ENCODE assay signal across 1 cellular context in the genomic region with DNA sequence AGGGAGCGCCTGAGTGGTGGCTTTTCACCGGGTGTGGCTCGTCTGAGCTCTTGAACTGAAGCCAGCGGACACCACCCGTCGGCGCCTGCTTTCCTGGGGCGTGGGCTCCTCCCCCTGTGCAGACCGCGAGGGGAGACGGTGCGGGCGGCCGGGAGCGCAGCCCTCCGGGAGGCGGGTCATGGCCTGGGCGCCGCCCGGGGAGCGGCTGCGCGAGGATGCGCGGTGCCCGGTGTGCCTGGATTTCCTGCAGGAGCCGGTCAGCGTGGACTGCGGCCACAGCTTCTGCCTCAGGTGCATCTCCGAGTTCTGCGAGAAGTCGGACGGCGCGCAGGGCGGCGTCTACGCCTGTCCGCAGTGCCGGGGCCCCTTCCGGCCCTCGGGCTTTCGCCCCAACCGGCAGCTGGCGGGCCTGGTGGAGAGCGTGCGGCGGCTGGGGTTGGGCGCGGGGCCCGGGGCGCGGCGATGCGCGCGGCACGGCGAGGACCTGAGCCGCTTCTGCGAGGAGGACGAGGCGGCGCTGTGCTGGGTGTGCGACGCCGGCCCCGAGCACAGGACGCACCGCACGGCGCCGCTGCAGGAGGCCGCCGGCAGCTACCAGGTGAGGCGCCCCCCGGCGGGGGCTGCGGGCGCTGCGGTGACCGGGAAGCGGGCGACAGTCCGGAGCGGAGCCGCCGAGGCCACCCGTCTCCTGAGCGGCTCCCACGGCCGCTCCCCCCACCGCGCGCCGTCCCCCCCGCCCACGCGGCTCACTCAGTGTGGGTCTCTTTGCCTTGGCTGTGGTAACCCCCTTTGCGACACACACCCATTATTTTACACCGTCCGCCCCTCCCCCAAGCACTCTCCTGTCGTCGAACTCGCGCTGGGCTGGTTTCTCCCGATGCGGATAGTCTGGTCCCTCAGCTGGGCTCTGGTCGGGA.
TF ChIP-seq lines count a peak whose summit lies in the region.

A gene with protein sequence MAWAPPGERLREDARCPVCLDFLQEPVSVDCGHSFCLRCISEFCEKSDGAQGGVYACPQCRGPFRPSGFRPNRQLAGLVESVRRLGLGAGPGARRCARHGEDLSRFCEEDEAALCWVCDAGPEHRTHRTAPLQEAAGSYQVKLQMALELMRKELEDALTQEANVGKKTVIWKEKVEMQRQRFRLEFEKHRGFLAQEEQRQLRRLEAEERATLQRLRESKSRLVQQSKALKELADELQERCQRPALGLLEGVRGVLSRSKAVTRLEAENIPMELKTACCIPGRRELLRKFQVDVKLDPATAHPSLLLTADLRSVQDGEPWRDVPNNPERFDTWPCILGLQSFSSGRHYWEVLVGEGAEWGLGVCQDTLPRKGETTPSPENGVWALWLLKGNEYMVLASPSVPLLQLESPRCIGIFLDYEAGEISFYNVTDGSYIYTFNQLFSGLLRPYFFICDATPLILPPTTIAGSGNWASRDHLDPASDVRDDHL (plus strand): TSS at position 119 of the 917 bp plus-strand sequence. CDS start 60 bp downstream, at position 179.

TF ChIP-seq in K562, 482 proteins besides CTCF, POLR2A, EP300 and RAD21 (continued from another document and continues in another):
- no peak for TF ChIP-seq POU5F1 (IDR thresholded peaks at IDR 0.05; ENCODE audit: borderline replicate concordance, low read depth, low read length, partially characterized antibody)
- TF ChIP-seq KAT2B (IDR thresholded peaks at IDR 0.05; ENCODE audit: low read depth, low read length) = peak; percentile 91
- TF ChIP-seq MTA1 (IDR thresholded peaks at IDR 0.05; ENCODE audit: borderline replicate concordance) = no peak
- TF ChIP-seq, protein P1, sequence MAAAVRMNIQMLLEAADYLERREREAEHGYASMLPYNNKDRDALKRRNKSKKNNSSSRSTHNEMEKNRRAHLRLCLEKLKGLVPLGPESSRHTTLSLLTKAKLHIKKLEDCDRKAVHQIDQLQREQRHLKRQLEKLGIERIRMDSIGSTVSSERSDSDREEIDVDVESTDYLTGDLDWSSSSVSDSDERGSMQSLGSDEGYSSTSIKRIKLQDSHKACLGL (CRISPR knock-in tag; IDR thresholded peaks at IDR 0.05; ENCODE audit: borderline replicate concordance, poor library complexity, severe bottlenecking) = no peak
- peak in 1 of 2 experiments; percentile 71; a peak in 2 of 4 replicates for TF ChIP-seq FOXA3 (CRISPR knock-in tag; conservative IDR thresholded peaks at IDR 0.05 in 1 of 2, IDR thresholded peaks at IDR 0.05 in 1 of 2)
- no peak for TF ChIP-seq POLR3G (IDR thresholded peaks at IDR 0.05; ENCODE audit: extremely low read depth, insufficient read length, insufficient replicate concordance)
- TF ChIP-seq, protein P2, sequence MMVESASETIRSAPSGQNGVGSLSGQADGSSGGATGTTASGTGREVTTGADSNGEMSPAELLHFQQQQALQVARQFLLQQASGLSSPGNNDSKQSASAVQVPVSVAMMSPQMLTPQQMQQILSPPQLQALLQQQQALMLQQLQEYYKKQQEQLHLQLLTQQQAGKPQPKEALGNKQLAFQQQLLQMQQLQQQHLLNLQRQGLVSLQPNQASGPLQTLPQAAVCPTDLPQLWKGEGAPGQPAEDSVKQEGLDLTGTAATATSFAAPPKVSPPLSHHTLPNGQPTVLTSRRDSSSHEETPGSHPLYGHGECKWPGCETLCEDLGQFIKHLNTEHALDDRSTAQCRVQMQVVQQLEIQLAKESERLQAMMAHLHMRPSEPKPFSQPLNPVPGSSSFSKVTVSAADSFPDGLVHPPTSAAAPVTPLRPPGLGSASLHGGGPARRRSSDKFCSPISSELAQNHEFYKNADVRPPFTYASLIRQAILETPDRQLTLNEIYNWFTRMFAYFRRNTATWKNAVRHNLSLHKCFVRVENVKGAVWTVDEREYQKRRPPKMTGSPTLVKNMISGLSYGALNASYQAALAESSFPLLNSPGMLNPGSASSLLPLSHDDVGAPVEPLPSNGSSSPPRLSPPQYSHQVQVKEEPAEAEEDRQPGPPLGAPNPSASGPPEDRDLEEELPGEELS (CRISPR knock-in tag; IDR thresholded peaks at IDR 0.05; ENCODE audit: borderline replicate concordance) = no peak
- TF ChIP-seq, protein P3, sequence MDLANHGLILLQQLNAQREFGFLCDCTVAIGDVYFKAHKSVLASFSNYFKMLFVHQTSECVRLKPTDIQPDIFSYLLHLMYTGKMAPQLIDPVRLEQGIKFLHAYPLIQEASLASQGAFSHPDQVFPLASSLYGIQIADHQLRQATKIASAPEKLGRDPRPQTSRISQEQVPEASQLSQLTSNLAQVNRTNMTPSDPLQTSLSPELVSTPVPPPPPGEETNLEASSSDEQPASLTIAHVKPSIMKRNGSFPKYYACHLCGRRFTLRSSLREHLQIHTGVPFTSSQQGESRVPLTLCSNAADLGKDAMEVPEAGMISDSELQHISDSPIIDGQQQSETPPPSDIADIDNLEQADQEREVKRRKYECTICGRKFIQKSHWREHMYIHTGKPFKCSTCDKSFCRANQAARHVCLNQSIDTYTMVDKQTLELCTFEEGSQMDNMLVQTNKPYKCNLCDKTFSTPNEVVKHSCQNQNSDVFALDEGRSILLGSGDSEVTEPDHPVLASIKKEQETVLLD (IDR thresholded peaks at IDR 0.05) = no peak
- peak; percentile 23; the same call in 1 of the 2 replicates for TF ChIP-seq ZNF12 (CRISPR knock-in tag; IDR thresholded peaks at IDR 0.05)
- TF ChIP-seq, protein P4, sequence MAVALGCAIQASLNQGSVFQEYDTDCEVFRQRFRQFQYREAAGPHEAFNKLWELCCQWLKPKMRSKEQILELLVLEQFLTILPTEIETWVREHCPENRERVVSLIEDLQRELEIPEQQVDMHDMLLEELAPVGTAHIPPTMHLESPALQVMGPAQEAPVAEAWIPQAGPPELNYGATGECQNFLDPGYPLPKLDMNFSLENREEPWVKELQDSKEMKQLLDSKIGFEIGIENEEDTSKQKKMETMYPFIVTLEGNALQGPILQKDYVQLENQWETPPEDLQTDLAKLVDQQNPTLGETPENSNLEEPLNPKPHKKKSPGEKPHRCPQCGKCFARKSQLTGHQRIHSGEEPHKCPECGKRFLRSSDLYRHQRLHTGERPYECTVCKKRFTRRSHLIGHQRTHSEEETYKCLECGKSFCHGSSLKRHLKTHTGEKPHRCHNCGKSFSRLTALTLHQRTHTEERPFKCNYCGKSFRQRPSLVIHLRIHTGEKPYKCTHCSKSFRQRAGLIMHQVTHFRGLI (CRISPR knock-in tag; IDR thresholded peaks at IDR 0.05) = no peak
- TF ChIP-seq, protein P5, sequence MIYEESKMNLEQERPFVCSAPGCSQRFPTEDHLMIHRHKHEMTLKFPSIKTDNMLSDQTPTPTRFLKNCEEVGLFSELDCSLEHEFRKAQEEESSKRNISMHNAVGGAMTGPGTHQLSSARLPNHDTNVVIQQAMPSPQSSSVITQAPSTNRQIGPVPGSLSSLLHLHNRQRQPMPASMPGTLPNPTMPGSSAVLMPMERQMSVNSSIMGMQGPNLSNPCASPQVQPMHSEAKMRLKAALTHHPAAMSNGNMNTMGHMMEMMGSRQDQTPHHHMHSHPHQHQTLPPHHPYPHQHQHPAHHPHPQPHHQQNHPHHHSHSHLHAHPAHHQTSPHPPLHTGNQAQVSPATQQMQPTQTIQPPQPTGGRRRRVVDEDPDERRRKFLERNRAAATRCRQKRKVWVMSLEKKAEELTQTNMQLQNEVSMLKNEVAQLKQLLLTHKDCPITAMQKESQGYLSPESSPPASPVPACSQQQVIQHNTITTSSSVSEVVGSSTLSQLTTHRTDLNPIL (CRISPR knock-in tag; IDR thresholded peaks at IDR 0.05) = no peak
- peak; percentile 74 for TF ChIP-seq BHLHE40 (IDR thresholded peaks at IDR 0.05; ENCODE audit: low read length)
- TF ChIP-seq SP2 (IDR thresholded peaks at IDR 0.05; ENCODE audit: extremely low read depth, low read depth, low read length, poor library complexity, severe bottlenecking) = no peak
- TF ChIP-seq ZNF79 (CRISPR knock-in tag; IDR thresholded peaks at IDR 0.05; ENCODE audit: low read depth) = no peak
- no peak for TF ChIP-seq PURB (CRISPR knock-in tag; IDR thresholded peaks at IDR 0.05; ENCODE audit: low read depth)
- TF ChIP-seq, protein P6, sequence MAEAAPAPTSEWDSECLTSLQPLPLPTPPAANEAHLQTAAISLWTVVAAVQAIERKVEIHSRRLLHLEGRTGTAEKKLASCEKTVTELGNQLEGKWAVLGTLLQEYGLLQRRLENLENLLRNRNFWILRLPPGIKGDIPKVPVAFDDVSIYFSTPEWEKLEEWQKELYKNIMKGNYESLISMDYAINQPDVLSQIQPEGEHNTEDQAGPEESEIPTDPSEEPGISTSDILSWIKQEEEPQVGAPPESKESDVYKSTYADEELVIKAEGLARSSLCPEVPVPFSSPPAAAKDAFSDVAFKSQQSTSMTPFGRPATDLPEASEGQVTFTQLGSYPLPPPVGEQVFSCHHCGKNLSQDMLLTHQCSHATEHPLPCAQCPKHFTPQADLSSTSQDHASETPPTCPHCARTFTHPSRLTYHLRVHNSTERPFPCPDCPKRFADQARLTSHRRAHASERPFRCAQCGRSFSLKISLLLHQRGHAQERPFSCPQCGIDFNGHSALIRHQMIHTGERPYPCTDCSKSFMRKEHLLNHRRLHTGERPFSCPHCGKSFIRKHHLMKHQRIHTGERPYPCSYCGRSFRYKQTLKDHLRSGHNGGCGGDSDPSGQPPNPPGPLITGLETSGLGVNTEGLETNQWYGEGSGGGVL (CRISPR knock-in tag; IDR thresholded peaks at IDR 0.05) = no peak
- TF ChIP-seq ZNF354B (CRISPR knock-in tag; IDR thresholded peaks at IDR 0.05) = no peak
- TF ChIP-seq ETV6 (IDR thresholded peaks at IDR 0.05; ENCODE audit: borderline replicate concordance in 1 of 2, low read depth in 2 of 2, low read length in 1 of 2) = no peak; a peak in 1 of 4 replicates
- peak; percentile 20; the same call in 1 of the 2 replicates for TF ChIP-seq ETV6 (CRISPR knock-in tag; IDR thresholded peaks at IDR 0.05; ENCODE audit: borderline replicate concordance)
- no peak for TF ChIP-seq MTA2 (IDR thresholded peaks at IDR 0.05; ENCODE audit: low read depth)
- TF ChIP-seq ZNF143 (CRISPR knock-in tag; IDR thresholded peaks at IDR 0.05) = no peak; the same call in 1 of the 2 replicates
- TF ChIP-seq, protein P7, sequence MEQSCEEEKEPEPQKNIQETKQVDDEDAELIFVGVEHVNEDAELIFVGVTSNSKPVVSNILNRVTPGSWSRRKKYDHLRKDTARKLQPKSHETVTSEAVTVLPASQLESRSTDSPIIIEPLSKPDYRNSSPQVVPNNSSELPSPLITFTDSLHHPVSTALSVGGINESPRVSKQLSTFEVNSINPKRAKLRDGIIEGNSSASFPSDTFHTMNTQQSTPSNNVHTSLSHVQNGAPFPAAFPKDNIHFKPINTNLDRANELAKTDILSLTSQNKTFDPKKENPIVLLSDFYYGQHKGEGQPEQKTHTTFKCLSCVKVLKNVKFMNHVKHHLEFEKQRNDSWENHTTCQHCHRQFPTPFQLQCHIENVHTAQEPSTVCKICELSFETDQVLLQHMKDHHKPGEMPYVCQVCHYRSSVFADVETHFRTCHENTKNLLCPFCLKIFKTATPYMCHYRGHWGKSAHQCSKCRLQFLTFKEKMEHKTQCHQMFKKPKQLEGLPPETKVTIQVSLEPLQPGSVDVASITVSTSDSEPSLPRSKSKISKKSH (CRISPR knock-in tag; IDR thresholded peaks at IDR 0.05) = no peak
- peak; percentile 48; the same call in 1 of the 2 replicates for TF ChIP-seq LCOR (CRISPR knock-in tag; IDR thresholded peaks at IDR 0.05)
- TF ChIP-seq, protein P8, sequence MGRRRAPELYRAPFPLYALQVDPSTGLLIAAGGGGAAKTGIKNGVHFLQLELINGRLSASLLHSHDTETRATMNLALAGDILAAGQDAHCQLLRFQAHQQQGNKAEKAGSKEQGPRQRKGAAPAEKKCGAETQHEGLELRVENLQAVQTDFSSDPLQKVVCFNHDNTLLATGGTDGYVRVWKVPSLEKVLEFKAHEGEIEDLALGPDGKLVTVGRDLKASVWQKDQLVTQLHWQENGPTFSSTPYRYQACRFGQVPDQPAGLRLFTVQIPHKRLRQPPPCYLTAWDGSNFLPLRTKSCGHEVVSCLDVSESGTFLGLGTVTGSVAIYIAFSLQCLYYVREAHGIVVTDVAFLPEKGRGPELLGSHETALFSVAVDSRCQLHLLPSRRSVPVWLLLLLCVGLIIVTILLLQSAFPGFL (CRISPR knock-in tag; IDR thresholded peaks at IDR 0.05) = no peak
- TF ChIP-seq, protein P9, sequence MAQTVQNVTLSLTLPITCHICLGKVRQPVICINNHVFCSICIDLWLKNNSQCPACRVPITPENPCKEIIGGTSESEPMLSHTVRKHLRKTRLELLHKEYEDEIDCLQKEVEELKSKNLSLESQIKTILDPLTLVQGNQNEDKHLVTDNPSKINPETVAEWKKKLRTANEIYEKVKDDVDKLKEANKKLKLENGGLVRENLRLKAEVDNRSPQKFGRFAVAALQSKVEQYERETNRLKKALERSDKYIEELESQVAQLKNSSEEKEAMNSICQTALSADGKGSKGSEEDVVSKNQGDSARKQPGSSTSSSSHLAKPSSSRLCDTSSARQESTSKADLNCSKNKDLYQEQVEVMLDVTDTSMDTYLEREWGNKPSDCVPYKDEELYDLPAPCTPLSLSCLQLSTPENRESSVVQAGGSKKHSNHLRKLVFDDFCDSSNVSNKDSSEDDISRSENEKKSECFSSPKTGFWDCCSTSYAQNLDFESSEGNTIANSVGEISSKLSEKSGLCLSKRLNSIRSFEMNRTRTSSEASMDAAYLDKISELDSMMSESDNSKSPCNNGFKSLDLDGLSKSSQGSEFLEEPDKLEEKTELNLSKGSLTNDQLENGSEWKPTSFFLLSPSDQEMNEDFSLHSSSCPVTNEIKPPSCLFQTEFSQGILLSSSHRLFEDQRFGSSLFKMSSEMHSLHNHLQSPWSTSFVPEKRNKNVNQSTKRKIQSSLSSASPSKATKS (CRISPR knock-in tag; IDR thresholded peaks at IDR 0.05) = no peak
- TF ChIP-seq, protein P10, sequence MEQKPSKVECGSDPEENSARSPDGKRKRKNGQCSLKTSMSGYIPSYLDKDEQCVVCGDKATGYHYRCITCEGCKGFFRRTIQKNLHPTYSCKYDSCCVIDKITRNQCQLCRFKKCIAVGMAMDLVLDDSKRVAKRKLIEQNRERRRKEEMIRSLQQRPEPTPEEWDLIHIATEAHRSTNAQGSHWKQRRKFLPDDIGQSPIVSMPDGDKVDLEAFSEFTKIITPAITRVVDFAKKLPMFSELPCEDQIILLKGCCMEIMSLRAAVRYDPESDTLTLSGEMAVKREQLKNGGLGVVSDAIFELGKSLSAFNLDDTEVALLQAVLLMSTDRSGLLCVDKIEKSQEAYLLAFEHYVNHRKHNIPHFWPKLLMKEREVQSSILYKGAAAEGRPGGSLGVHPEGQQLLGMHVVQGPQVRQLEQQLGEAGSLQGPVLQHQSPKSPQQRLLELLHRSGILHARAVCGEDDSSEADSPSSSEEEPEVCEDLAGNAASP (IDR thresholded peaks at IDR 0.05) = no peak
- TF ChIP-seq PHTF2 (CRISPR knock-in tag; IDR thresholded peaks at IDR 0.05) = no peak
- TF ChIP-seq CBFB (CRISPR knock-in tag; IDR thresholded peaks at IDR 0.05) = no peak
- TF ChIP-seq POLR2B (IDR thresholded peaks at IDR 0.05; ENCODE audit: low read depth, partially characterized antibody) = peak; percentile 33
- TF ChIP-seq, protein P11, sequence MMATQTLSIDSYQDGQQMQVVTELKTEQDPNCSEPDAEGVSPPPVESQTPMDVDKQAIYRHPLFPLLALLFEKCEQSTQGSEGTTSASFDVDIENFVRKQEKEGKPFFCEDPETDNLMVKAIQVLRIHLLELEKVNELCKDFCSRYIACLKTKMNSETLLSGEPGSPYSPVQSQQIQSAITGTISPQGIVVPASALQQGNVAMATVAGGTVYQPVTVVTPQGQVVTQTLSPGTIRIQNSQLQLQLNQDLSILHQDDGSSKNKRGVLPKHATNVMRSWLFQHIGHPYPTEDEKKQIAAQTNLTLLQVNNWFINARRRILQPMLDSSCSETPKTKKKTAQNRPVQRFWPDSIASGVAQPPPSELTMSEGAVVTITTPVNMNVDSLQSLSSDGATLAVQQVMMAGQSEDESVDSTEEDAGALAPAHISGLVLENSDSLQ (IDR thresholded peaks at IDR 0.05) = no peak
- no peak for TF ChIP-seq ZNF347 (CRISPR knock-in tag; IDR thresholded peaks at IDR 0.05; ENCODE audit: low read depth)
- TF ChIP-seq NFYB (IDR thresholded peaks at IDR 0.05; ENCODE audit: extremely low read depth, insufficient read length) = no peak
- TF ChIP-seq NUFIP1 (IDR thresholded peaks at IDR 0.05; ENCODE audit: partially characterized antibody) = no peak
- no peak for TF ChIP-seq NFIX (CRISPR knock-in tag; IDR thresholded peaks at IDR 0.05; ENCODE audit: low read depth)
- 0 out of 2 replicates have a peak, but pooled peaks have one; percentile 2 for TF ChIP-seq KLF6 (CRISPR knock-in tag; IDR thresholded peaks at IDR 0.05; ENCODE audit: borderline replicate concordance)
